Comparison of ENCODE assay signal across 1 cellular context in genomic region chr1:112451301-112451700, GRCh38. TPM values are rescaled to one million over a fixed set of nuclear protein-coding genes. Genes with fewer than 3 reads are reported as not detected.
"Had no signal": no experiment of that assay in that cellular context is flagged by ENCODE, and none has a peak within 500 bp of the region (broad histone marks: within the 10 kb centered on the region; RNA-seq: fewer than 3 reads in every experiment).

No MANE protein-coding gene starts in this region.

RNA-seq across cellular contexts. Expression of gene WNT2B, which starts 57.5 kb away (rescaled TPM):
- total RNA-seq: activated CD8-positive, alpha-beta T cell treated with anti-CD3 and anti-CD28 coated beads, Interleukin-2, amount 10 ng/mL, durations not matched to agents 7 days and 5 days had no signal
